In genomic region chr21:37455504-37455911, GRCh38 we compare ENCODE assay signal across 10 cellular contexts.
DNase-seq lines count a peak whose midpoint lies in the region; ATAC-seq and TF ChIP-seq lines count a peak whose summit lies in the region.
"Had no signal": no experiment of that assay in that cellular context is flagged by ENCODE, and none has a peak within 500 bp of the region (broad histone marks: within the 10 kb centered on the region; RNA-seq: fewer than 3 reads in every experiment).

No MANE protein-coding gene starts in this region.

- peaks cover 57% of the 10 kb centered on the region for H3K4me1 ChIP-seq in CD8-positive, alpha-beta T cell (ENCODE audit: insufficient read depth, low read length)

- no peaks in the 10 kb centered on the region for H3K27me3 Mint-ChIP-seq in CD8-positive, alpha-beta T cell (ENCODE audit: low read depth)
- H3K27me3 Mint-ChIP-seq in HFFc6 (ENCODE audit: insufficient read depth) (peaks cover 4% of the 10 kb centered on the region; the same call in 1 of the 2 replicates), brain (no peaks in the 10 kb centered on the region)
- H3K27me3 Mint-ChIP-seq in natural killer cell treated with Interleukin-12 subunit alpha and Interleukin-12 subunit beta and Interleukin-15 and Interleukin-18, amount 100 ng/mL, for 72 hours: no peaks in the 10 kb centered on the region
- H3K27me3 Mint-ChIP-seq: stimulated activated naive CD8-positive, alpha-beta T cell treated with anti-CD3 and anti-CD28 coated beads, Interleukin-15, amount 100 ng/mL, for 72 hours had no signal

- CTCF ChIA-PET in CD8-positive, alpha-beta T cell (lab: Charles Lee): no interaction called here

- ATAC-seq in CD8-positive, alpha-beta T cell: no peak
- ATAC-seq in natural killer cell treated with Interleukin-12 subunit alpha and Interleukin-12 subunit beta and Interleukin-15 and Interleukin-18, amount 100 ng/mL, for 72 hours: no peak
- ATAC-seq: stimulated activated naive CD8-positive, alpha-beta T cell treated with anti-CD3 and anti-CD28 coated beads, Interleukin-15, amount 100 ng/mL, for 72 hours had no signal

- DNase-seq in CD8-positive, alpha-beta T cell: no peak
- no peak for DNase-seq in HFFc6
- DNase-seq in natural killer cell treated with Interleukin-12 subunit alpha and Interleukin-12 subunit beta and Interleukin-15 and Interleukin-18, amount 100 ng/mL, for 72 hours (ENCODE audit: low spot score): no peak
- DNase-seq in NCI-H524 treated with DMSO at 0.1 percent for 48 hours (lab: John Stamatoyannopoulos, UW): no peak
- no peak for DNase-seq in COLO829 (ENCODE audit: low spot score)
- no peak for DNase-seq in NCI-H2081 treated with DMSO at 0.1 percent for 48 hours (lab: John Stamatoyannopoulos, UW)
- DNase-seq in GDM1 (lab: John Stamatoyannopoulos, UW): no peak
- DNase-seq: activated CD8-positive, alpha-beta memory T cell treated with anti-CD3 and anti-CD28 coated beads, Interleukin-2, amount 50 U/mL, for 48 hours; stimulated activated naive CD8-positive, alpha-beta T cell treated with anti-CD3 and anti-CD28 coated beads, Interleukin-15, amount 100 ng/mL, for 72 hours had no signal

- H3K27ac ChIP-seq in CD8-positive, alpha-beta T cell (ENCODE audit: low read depth, low read length): no peak overlapping the region

- H3K4me1 Mint-ChIP-seq in CD8-positive, alpha-beta T cell (ENCODE audit: low read depth): peaks cover 89% of the 10 kb centered on the region
- H3K4me1 Mint-ChIP-seq in HFFc6 (ENCODE audit: low read depth) (peaks cover 92% of the 10 kb centered on the region), brain (peaks cover 92% of the 10 kb centered on the region)
- H3K4me1 Mint-ChIP-seq in natural killer cell treated with Interleukin-12 subunit alpha and Interleukin-12 subunit beta and Interleukin-15 and Interleukin-18, amount 100 ng/mL, for 72 hours (ENCODE audit: low read depth in 2 of 2): peaks cover 50 to 67% of the 10 kb centered on the region in 2 donors

- H3K9me3 Mint-ChIP-seq in CD8-positive, alpha-beta T cell: no peaks in the 10 kb centered on the region
- H3K9me3 Mint-ChIP-seq in HFFc6 (no peaks in the 10 kb centered on the region), brain (no peaks in the 10 kb centered on the region)
- no peaks in the 10 kb centered on the region for H3K9me3 Mint-ChIP-seq in natural killer cell treated with Interleukin-12 subunit alpha and Interleukin-12 subunit beta and Interleukin-15 and Interleukin-18, amount 100 ng/mL, for 72 hours
- H3K9me3 Mint-ChIP-seq: stimulated activated naive CD8-positive, alpha-beta T cell treated with anti-CD3 and anti-CD28 coated beads, Interleukin-15, amount 100 ng/mL, for 72 hours had no signal

- TF ChIP-seq CTCF in CD8-positive, alpha-beta T cell (IDR thresholded peaks at IDR 0.05): no peak
- no peak for TF ChIP-seq CTCF in HFFc6 (IDR thresholded peaks at IDR 0.05)
- TF ChIP-seq CTCF in brain (conservative IDR thresholded peaks at IDR 0.05): no peak

- POLR2A ChIA-PET in CD8-positive, alpha-beta T cell (lab: Charles Lee): interaction anchor here (0.7 kb wide), 1 partner anchor 10 kb away, joined by 3 read pairs; no protein-coding TSS in a partner anchor

- H3K4me3 Mint-ChIP-seq in CD8-positive, alpha-beta T cell: no peak overlapping the region
- H3K4me3 Mint-ChIP-seq in HFFc6: no peak overlapping the region
- peak overlapping the region in 1 of 5 experiments; percentile 16 for H3K4me3 Mint-ChIP-seq in brain
- peak overlapping the region; percentile 5 for H3K4me3 Mint-ChIP-seq in natural killer cell treated with Interleukin-12 subunit alpha and Interleukin-12 subunit beta and Interleukin-15 and Interleukin-18, amount 100 ng/mL, for 72 hours

- no peaks in the 10 kb centered on the region for H3K27me3 ChIP-seq in CD8-positive, alpha-beta T cell (ENCODE audit: insufficient read depth, low read length)

- H3K27ac Mint-ChIP-seq in CD8-positive, alpha-beta T cell: peak overlapping the region; percentile 52
- H3K27ac Mint-ChIP-seq in HFFc6: peak overlapping the region; percentile 30
- peak overlapping the region in 3 of 5 experiments; percentile 23 to 77 (median 57) for H3K27ac Mint-ChIP-seq in brain
- peak overlapping the region; percentile 23 to 34 for H3K27ac Mint-ChIP-seq in natural killer cell treated with Interleukin-12 subunit alpha and Interleukin-12 subunit beta and Interleukin-15 and Interleukin-18, amount 100 ng/mL, for 72 hours

- no peaks in the 10 kb centered on the region for H3K9me3 ChIP-seq in CD8-positive, alpha-beta T cell (ENCODE audit: low read length)

- peaks cover 25% of the 10 kb centered on the region for H3K36me3 Mint-ChIP-seq in CD8-positive, alpha-beta T cell
- H3K36me3 Mint-ChIP-seq in HFFc6 (ENCODE audit: low read depth): peaks cover 5% of the 10 kb centered on the region
- peaks cover 17% of the 10 kb centered on the region for H3K36me3 Mint-ChIP-seq in brain
- H3K36me3 Mint-ChIP-seq in natural killer cell treated with Interleukin-12 subunit alpha and Interleukin-12 subunit beta and Interleukin-15 and Interleukin-18, amount 100 ng/mL, for 72 hours: no peaks in the 10 kb centered on the region

- no peak overlapping the region for H3K4me3 ChIP-seq in CD8-positive, alpha-beta T cell (ENCODE audit: low read depth, low read length)

- no peaks in the 10 kb centered on the region for H3K36me3 ChIP-seq in CD8-positive, alpha-beta T cell (ENCODE audit: insufficient read depth, low read length)

- intact Hi-C loops in CD8-positive, alpha-beta T cell (cut with DNase I, micrococcal nuclease): loop anchor here in 1 of 2 experiments (2.0 kb wide), 1 partner anchor 13 kb away; no protein-coding TSS in a partner anchor
